In genomic region chr21:38995071-38995669, GRCh38 we compare ENCODE assay signal across 1 cellular context.
TF ChIP-seq lines count a peak whose summit lies in the region.

No MANE protein-coding gene starts in this region.

TF ChIP-seq in H1, 55 proteins besides CTCF, POLR2A, EP300 and RAD21:
- TF ChIP-seq, protein P1, sequence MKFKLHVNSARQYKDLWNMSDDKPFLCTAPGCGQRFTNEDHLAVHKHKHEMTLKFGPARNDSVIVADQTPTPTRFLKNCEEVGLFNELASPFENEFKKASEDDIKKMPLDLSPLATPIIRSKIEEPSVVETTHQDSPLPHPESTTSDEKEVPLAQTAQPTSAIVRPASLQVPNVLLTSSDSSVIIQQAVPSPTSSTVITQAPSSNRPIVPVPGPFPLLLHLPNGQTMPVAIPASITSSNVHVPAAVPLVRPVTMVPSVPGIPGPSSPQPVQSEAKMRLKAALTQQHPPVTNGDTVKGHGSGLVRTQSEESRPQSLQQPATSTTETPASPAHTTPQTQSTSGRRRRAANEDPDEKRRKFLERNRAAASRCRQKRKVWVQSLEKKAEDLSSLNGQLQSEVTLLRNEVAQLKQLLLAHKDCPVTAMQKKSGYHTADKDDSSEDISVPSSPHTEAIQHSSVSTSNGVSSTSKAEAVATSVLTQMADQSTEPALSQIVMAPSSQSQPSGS (IDR thresholded peaks at IDR 0.05; ENCODE audit: low read length) = no peak
- TF ChIP-seq SIRT6 (IDR thresholded peaks at IDR 0.05; ENCODE audit: low read length) (no peak), SP1 (IDR thresholded peaks at IDR 0.05; ENCODE audit: low read depth, low read length) (no peak), NRF1 (IDR thresholded peaks at IDR 0.05; ENCODE audit: low read depth, low read length) (no peak), SP4 (IDR thresholded peaks at IDR 0.05; ENCODE audit: low read length) (no peak), JUND (IDR thresholded peaks at IDR 0.05; ENCODE audit: low read length) (no peak), TBP (IDR thresholded peaks at IDR 0.05; ENCODE audit: low read depth, low read length) (no peak), KDM4A (IDR thresholded peaks at IDR 0.05; ENCODE audit: low read depth, low read length, severe bottlenecking) (no peak), CREB1 (IDR thresholded peaks at IDR 0.05) (no peak), RFX5 (IDR thresholded peaks at IDR 0.05; ENCODE audit: borderline replicate concordance, low read depth, low read length) (no peak), E2F6 (IDR thresholded peaks at IDR 0.05) (no peak)
